Comparison of ENCODE assay signal across 2 cellular contexts in the genomic region with DNA sequence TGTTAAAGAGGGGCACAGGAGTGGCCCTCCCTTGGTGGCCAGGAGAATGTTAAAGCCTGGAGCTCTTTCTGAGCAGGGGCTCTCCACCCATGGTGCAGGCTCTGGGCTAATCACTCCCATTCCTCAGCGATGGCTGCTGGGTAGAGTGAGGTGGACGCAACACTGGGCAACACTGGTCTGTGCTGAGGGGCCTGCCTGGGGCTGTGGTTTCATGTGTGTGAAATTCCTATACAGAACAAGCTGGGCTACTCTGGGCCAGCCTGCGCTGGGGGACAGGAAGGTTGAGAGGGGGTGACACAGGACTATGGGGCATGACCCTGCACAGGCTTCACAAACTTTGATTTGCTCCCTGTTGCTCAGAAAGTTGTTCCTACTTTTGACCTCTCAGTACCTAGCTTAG.
TF ChIP-seq lines count a peak whose summit lies in the region.

No MANE protein-coding gene starts in this region.

TF ChIP-seq in H1, 55 proteins besides CTCF, POLR2A, EP300 and RAD21:
- TF ChIP-seq JUND (IDR thresholded peaks at IDR 0.05; ENCODE audit: low read length) (no peak), NANOG (IDR thresholded peaks at IDR 0.05; ENCODE audit: insufficient read depth, low read depth, low read length, poor library complexity, severe bottlenecking) (no peak), SP1 (IDR thresholded peaks at IDR 0.05; ENCODE audit: low read depth, low read length) (no peak), CBX5 (IDR thresholded peaks at IDR 0.05; ENCODE audit: low read depth, low read length) (no peak), TBP (IDR thresholded peaks at IDR 0.05; ENCODE audit: low read depth, low read length) (no peak), SIX5 (IDR thresholded peaks at IDR 0.05; ENCODE audit: low read depth, low read length) (no peak), TAF7 (optimal IDR thresholded peaks at IDR 0.05; ENCODE audit: borderline replicate concordance, low read depth, low read length) (no peak), EZH2 (IDR thresholded peaks at IDR 0.05; ENCODE audit: low read depth, low read length, severe bottlenecking) (no peak), ZNF274 (IDR thresholded peaks at IDR 0.05; ENCODE audit: borderline replicate concordance, extremely low read depth, low read length) (no peak), POU5F1 (IDR thresholded peaks at IDR 0.05; ENCODE audit: low read depth, low read length) (no peak), MAFK (IDR thresholded peaks at IDR 0.05; ENCODE audit: low read depth, low read length) (no peak)
- TF ChIP-seq, protein P1, sequence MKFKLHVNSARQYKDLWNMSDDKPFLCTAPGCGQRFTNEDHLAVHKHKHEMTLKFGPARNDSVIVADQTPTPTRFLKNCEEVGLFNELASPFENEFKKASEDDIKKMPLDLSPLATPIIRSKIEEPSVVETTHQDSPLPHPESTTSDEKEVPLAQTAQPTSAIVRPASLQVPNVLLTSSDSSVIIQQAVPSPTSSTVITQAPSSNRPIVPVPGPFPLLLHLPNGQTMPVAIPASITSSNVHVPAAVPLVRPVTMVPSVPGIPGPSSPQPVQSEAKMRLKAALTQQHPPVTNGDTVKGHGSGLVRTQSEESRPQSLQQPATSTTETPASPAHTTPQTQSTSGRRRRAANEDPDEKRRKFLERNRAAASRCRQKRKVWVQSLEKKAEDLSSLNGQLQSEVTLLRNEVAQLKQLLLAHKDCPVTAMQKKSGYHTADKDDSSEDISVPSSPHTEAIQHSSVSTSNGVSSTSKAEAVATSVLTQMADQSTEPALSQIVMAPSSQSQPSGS (IDR thresholded peaks at IDR 0.05; ENCODE audit: low read length): no peak
- TF ChIP-seq, protein P2, sequence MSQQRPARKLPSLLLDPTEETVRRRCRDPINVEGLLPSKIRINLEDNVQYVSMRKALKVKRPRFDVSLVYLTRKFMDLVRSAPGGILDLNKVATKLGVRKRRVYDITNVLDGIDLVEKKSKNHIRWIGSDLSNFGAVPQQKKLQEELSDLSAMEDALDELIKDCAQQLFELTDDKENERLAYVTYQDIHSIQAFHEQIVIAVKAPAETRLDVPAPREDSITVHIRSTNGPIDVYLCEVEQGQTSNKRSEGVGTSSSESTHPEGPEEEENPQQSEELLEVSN (IDR thresholded peaks at IDR 0.05): no peak

TF ChIP-seq in WTC11, 78 proteins besides CTCF, POLR2A, EP300 and RAD21:
- TF ChIP-seq SMAD3 (CRISPR knock-in tag; IDR thresholded peaks at IDR 0.05; ENCODE audit: borderline replicate concordance) (no peak), RELA (CRISPR knock-in tag; IDR thresholded peaks at IDR 0.05; ENCODE audit: borderline replicate concordance) (no peak), HMGA2 (CRISPR knock-in tag; IDR thresholded peaks at IDR 0.05) (no peak), CREM (CRISPR knock-in tag; IDR thresholded peaks at IDR 0.05) (no peak), MYBL2 (CRISPR knock-in tag; IDR thresholded peaks at IDR 0.05) (no peak), NR2C2 (CRISPR knock-in tag; IDR thresholded peaks at IDR 0.05) (no peak), JUN (CRISPR knock-in tag; IDR thresholded peaks at IDR 0.05) (no peak), ZNF263 (CRISPR knock-in tag; IDR thresholded peaks at IDR 0.05; ENCODE audit: low read depth) (no peak), FOXK1 (CRISPR knock-in tag; IDR thresholded peaks at IDR 0.05) (no peak)
- TF ChIP-seq, protein P3, sequence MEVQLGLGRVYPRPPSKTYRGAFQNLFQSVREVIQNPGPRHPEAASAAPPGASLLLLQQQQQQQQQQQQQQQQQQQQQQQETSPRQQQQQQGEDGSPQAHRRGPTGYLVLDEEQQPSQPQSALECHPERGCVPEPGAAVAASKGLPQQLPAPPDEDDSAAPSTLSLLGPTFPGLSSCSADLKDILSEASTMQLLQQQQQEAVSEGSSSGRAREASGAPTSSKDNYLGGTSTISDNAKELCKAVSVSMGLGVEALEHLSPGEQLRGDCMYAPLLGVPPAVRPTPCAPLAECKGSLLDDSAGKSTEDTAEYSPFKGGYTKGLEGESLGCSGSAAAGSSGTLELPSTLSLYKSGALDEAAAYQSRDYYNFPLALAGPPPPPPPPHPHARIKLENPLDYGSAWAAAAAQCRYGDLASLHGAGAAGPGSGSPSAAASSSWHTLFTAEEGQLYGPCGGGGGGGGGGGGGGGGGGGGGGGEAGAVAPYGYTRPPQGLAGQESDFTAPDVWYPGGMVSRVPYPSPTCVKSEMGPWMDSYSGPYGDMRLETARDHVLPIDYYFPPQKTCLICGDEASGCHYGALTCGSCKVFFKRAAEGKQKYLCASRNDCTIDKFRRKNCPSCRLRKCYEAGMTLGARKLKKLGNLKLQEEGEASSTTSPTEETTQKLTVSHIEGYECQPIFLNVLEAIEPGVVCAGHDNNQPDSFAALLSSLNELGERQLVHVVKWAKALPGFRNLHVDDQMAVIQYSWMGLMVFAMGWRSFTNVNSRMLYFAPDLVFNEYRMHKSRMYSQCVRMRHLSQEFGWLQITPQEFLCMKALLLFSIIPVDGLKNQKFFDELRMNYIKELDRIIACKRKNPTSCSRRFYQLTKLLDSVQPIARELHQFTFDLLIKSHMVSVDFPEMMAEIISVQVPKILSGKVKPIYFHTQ (CRISPR knock-in tag; IDR thresholded peaks at IDR 0.05): no peak
- TF ChIP-seq, protein P4, sequence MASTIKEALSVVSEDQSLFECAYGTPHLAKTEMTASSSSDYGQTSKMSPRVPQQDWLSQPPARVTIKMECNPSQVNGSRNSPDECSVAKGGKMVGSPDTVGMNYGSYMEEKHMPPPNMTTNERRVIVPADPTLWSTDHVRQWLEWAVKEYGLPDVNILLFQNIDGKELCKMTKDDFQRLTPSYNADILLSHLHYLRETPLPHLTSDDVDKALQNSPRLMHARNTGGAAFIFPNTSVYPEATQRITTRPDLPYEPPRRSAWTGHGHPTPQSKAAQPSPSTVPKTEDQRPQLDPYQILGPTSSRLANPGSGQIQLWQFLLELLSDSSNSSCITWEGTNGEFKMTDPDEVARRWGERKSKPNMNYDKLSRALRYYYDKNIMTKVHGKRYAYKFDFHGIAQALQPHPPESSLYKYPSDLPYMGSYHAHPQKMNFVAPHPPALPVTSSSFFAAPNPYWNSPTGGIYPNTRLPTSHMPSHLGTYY (CRISPR knock-in tag; IDR thresholded peaks at IDR 0.05): no peak
- TF ChIP-seq, protein P5, sequence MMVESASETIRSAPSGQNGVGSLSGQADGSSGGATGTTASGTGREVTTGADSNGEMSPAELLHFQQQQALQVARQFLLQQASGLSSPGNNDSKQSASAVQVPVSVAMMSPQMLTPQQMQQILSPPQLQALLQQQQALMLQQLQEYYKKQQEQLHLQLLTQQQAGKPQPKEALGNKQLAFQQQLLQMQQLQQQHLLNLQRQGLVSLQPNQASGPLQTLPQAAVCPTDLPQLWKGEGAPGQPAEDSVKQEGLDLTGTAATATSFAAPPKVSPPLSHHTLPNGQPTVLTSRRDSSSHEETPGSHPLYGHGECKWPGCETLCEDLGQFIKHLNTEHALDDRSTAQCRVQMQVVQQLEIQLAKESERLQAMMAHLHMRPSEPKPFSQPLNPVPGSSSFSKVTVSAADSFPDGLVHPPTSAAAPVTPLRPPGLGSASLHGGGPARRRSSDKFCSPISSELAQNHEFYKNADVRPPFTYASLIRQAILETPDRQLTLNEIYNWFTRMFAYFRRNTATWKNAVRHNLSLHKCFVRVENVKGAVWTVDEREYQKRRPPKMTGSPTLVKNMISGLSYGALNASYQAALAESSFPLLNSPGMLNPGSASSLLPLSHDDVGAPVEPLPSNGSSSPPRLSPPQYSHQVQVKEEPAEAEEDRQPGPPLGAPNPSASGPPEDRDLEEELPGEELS (CRISPR knock-in tag; IDR thresholded peaks at IDR 0.05): no peak
- TF ChIP-seq, protein P6, sequence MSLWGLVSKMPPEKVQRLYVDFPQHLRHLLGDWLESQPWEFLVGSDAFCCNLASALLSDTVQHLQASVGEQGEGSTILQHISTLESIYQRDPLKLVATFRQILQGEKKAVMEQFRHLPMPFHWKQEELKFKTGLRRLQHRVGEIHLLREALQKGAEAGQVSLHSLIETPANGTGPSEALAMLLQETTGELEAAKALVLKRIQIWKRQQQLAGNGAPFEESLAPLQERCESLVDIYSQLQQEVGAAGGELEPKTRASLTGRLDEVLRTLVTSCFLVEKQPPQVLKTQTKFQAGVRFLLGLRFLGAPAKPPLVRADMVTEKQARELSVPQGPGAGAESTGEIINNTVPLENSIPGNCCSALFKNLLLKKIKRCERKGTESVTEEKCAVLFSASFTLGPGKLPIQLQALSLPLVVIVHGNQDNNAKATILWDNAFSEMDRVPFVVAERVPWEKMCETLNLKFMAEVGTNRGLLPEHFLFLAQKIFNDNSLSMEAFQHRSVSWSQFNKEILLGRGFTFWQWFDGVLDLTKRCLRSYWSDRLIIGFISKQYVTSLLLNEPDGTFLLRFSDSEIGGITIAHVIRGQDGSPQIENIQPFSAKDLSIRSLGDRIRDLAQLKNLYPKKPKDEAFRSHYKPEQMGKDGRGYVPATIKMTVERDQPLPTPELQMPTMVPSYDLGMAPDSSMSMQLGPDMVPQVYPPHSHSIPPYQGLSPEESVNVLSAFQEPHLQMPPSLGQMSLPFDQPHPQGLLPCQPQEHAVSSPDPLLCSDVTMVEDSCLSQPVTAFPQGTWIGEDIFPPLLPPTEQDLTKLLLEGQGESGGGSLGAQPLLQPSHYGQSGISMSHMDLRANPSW (CRISPR knock-in tag; conservative IDR thresholded peaks at IDR 0.05; ENCODE audit: low read depth): no peak
- TF ChIP-seq, protein P1 (CRISPR knock-in tag; IDR thresholded peaks at IDR 0.05; ENCODE audit: borderline replicate concordance, low read depth): no peak
